Comparison of ENCODE assay signal across 12 cellular contexts in genomic region chr21:36097427-36098230, GRCh38. TPM values are rescaled to one million over a fixed set of nuclear protein-coding genes. Genes with fewer than 3 reads are reported as not detected.
DNase-seq lines count a peak whose midpoint lies in the region; ATAC-seq, FAIRE-seq and TF ChIP-seq lines count a peak whose summit lies in the region.
"Had no signal": no experiment of that assay in that cellular context is flagged by ENCODE, and none has a peak within 500 bp of the region (broad histone marks: within the 10 kb centered on the region; RNA-seq: fewer than 3 reads in every experiment).

No MANE protein-coding gene starts in this region.

- no peak overlapping the region for H3K9ac ChIP-seq in kidney (ENCODE audit: low read length in 2 of 2)

- no peak overlapping the region for H3K4me3 ChIP-seq in kidney (ENCODE audit: low read length in 2 of 2)
- H3K4me3 ChIP-seq in CD4-positive, alpha-beta memory T cell (ENCODE audit: low read length in 2 of 2) = no peak overlapping the region
- H3K4me3 ChIP-seq: testis had no signal

- peak; percentile 75 for ATAC-seq in HG02870 (IDR thresholded peaks at IDR 0.05; ENCODE audit: unreplicated experiment)
- ATAC-seq: sciatic nerve had no signal

- no peak overlapping the region for H3K27ac Mint-ChIP-seq in CD4-positive, alpha-beta memory T cell

- no peak for TF ChIP-seq CTCF in kidney (IDR thresholded peaks at IDR 0.05; ENCODE audit: borderline replicate concordance, extremely low read depth, insufficient read depth)

- no peaks in the 10 kb centered on the region for H3K4me1 ChIP-seq in kidney (ENCODE audit: control insufficient read depth in 1 of 2, insufficient read depth in 1 of 2, low read depth in 1 of 2, low read length in 2 of 2)
- no peaks in the 10 kb centered on the region for H3K4me1 ChIP-seq in CD4-positive, alpha-beta memory T cell (ENCODE audit: insufficient read depth, low read length)
- H3K4me1 ChIP-seq: testis had no signal

- H3K36me3 Mint-ChIP-seq in CD4-positive, alpha-beta memory T cell = peaks cover 5 to 7% of the 10 kb centered on the region in 2 donors

- peak overlapping the region; percentile 16 to 54 for H3K27ac ChIP-seq in kidney (ENCODE audit: low read depth in 2 of 2, low read length in 2 of 2)
- H3K27ac ChIP-seq in CD4-positive, alpha-beta memory T cell (ENCODE audit: low read depth, low read length) = no peak overlapping the region
- H3K27ac ChIP-seq: testis had no signal

- H3K9me3 ChIP-seq in kidney (ENCODE audit: control insufficient read depth in 1 of 2, low read length in 2 of 2) = peaks cover 0 to 6% of the 10 kb centered on the region in 2 donors
- peaks cover 0 to 14% of the 10 kb centered on the region in 2 donors for H3K9me3 ChIP-seq in CD4-positive, alpha-beta memory T cell (ENCODE audit: control insufficient read depth in 1 of 2, low read length in 2 of 2)
- H3K9me3 ChIP-seq: testis had no signal

- intact Hi-C loops in kidney (cut with DNase I) = no loop called here
- intact Hi-C loops in CD4-positive, alpha-beta memory T cell (cut with micrococcal nuclease) = no loop called here

- no peaks in the 10 kb centered on the region for H3K27me3 ChIP-seq in CD4-positive, alpha-beta memory T cell (ENCODE audit: insufficient read depth, low read length)
- H3K27me3 ChIP-seq: testis had no signal

- peaks cover 2 to 4% of the 10 kb centered on the region in 2 donors for H3K27me3 Mint-ChIP-seq in CD4-positive, alpha-beta memory T cell

- no peaks in the 10 kb centered on the region for H3K36me3 ChIP-seq in kidney (ENCODE audit: control insufficient read depth in 1 of 2, insufficient read depth in 2 of 2, low read length in 2 of 2)
- no peaks in the 10 kb centered on the region for H3K36me3 ChIP-seq in CD4-positive, alpha-beta memory T cell (ENCODE audit: insufficient read depth, low read length)

- peaks cover 0 to 19% (median 15%) of the 10 kb centered on the region in 8 donors for H3K9me3 Mint-ChIP-seq in CD4-positive, alpha-beta memory T cell

- POLR2A ChIA-PET in CD4-positive, alpha-beta memory T cell (lab: Charles Lee; ENCODE audit: partially characterized antibody) = no interaction called here

- no peak overlapping the region for H3K4me3 Mint-ChIP-seq in CD4-positive, alpha-beta memory T cell

- DNase-seq in EL (peak; percentile 21), SIG-M5 treated with dmso at 0.1 percent for 504 hours (lab: John Stamatoyannopoulos, UW; ENCODE audit: unreplicated experiment) (peak; percentile 16), kidney (no peak), DMS 273 (lab: John Stamatoyannopoulos, UW; ENCODE audit: unreplicated experiment) (no peak), SHP77 treated with DMSO at 0.1 percent for 48 hours (lab: John Stamatoyannopoulos, UW) (no peak)
- DNase-seq in CD4-positive, alpha-beta memory T cell = no peak
- DNase-seq in activated effector memory CD4-positive, alpha-beta T cell treated with anti-CD3 and anti-CD28 coated beads, Interleukin-2, amount 50 U/mL, for 16 hours = no peak
- DNase-seq: H7, NCI-H345, testis had no signal

- CTCF ChIA-PET in CD4-positive, alpha-beta memory T cell (lab: Charles Lee; ENCODE audit: partially characterized antibody) = no interaction called here

- H3K4me1 Mint-ChIP-seq in CD4-positive, alpha-beta memory T cell = no peaks in the 10 kb centered on the region

- peak; percentile 30 for FAIRE-seq in kidney (lab: Jason Lieb, UNC)

RNA-seq across cellular contexts. Expression of gene CBR1, which starts 27.8 kb away (rescaled TPM):
- total RNA-seq in kidney = 94.3 TPM
- 379 TPM for polyA plus RNA-seq in kidney (ENCODE audit: insufficient read depth, low read depth, low replicate concordance)
- total RNA-seq in CD4-positive, alpha-beta memory T cell = 10 to 100 TPM; 23.0 to 25.2 TPM
- 10 to 100 TPM; 49.3 to 82.2 TPM for polyA plus RNA-seq in CD4-positive, alpha-beta memory T cell

RNA-seq across cellular contexts. Expression of gene CBR3, which starts 37.2 kb away (rescaled TPM):
- total RNA-seq in kidney = 2.6 TPM
- polyA plus RNA-seq in kidney (ENCODE audit: insufficient read depth, low read depth, low replicate concordance) = 5.9 TPM
- 1 to 10 TPM; 9.2 to 9.3 TPM for total RNA-seq in CD4-positive, alpha-beta memory T cell
- 10 to 100 TPM; 15.6 to 24.9 TPM for polyA plus RNA-seq in CD4-positive, alpha-beta memory T cell

RNA-seq across cellular contexts. Expression of gene SETD4, which starts 37.3 kb away (rescaled TPM):
- 22.5 TPM for total RNA-seq in kidney
- polyA plus RNA-seq in kidney (ENCODE audit: insufficient read depth, low read depth, low replicate concordance) = 14.2 TPM
- 10 to 100 TPM; 30.3 to 31.0 TPM for total RNA-seq in CD4-positive, alpha-beta memory T cell
- polyA plus RNA-seq in CD4-positive, alpha-beta memory T cell = 10 to 100 TPM in 1 of 2 donors, 1 to 10 TPM in 1; 7.1 to 10.3 TPM

RNA-seq across cellular contexts. Expression of gene DOP1B, which starts 59.0 kb away (rescaled TPM):
- 19.2 TPM for total RNA-seq in kidney
- polyA plus RNA-seq in kidney (ENCODE audit: insufficient read depth, low read depth, low replicate concordance) = 1.2 TPM
- total RNA-seq in CD4-positive, alpha-beta memory T cell = 10 to 100 TPM; 24.0 to 27.3 TPM
- polyA plus RNA-seq in CD4-positive, alpha-beta memory T cell = 10 to 100 TPM in 1 of 2 donors, 1 to 10 TPM in 1; 3.2 to 13.7 TPM

Comparison
In these comparisons a context has a peak if more than half of its experiments do, and no peak if none do; other contexts are left out.
1. DNase-seq: peak in EL (single experiment) and SIG-M5 treated with dmso at 0.1 percent for 504 hours (single experiment); none in kidney (single experiment), CD4-positive, alpha-beta memory T cell (0 of 5), DMS 273 (single experiment), SHP77 treated with DMSO at 0.1 percent for 48 hours (single experiment) and activated effector memory CD4-positive, alpha-beta T cell treated with anti-CD3 and anti-CD28 coated beads, Interleukin-2, amount 50 U/mL, for 16 hours (single experiment).